25 cellular contexts compared by ENCODE assay signal in genomic region chr6:135047324-135047723, GRCh38. TPM values are rescaled to one million over a fixed set of nuclear protein-coding genes. Genes with fewer than 3 reads are reported as not detected.
A peak's percentile ranks its signal among the peaks of the same experiment; 100 is the strongest.
DNase-seq lines count a peak whose midpoint lies in the region; ATAC-seq and TF ChIP-seq lines count a peak whose summit lies in the region.
"Had no signal": no experiment of that assay in that cellular context is flagged by ENCODE, and none has a peak within 500 bp of the region (broad histone marks: within the 10 kb centered on the region; RNA-seq: fewer than 3 reads in every experiment).

No MANE protein-coding gene starts in this region.

- H3K9me3 Mint-ChIP-seq in natural killer cell (no peaks in the 10 kb centered on the region), memory B cell (no peaks in the 10 kb centered on the region)
- no peaks in the 10 kb centered on the region for H3K9me3 Mint-ChIP-seq in natural killer cell treated with Interleukin-12 subunit alpha and Interleukin-12 subunit beta and Interleukin-15 and Interleukin-18, amount 100 ng/mL, for 72 hours
- H3K9me3 Mint-ChIP-seq: CD8-positive, alpha-beta memory T cell; endodermal cell; GM23338 had no signal

- H3K27me3 Mint-ChIP-seq in natural killer cell (ENCODE audit: low read depth in 2 of 2) (no peaks in the 10 kb centered on the region), T-helper 17 cell (no peaks in the 10 kb centered on the region), memory B cell (no peaks in the 10 kb centered on the region)
- H3K27me3 Mint-ChIP-seq in natural killer cell treated with Interleukin-12 subunit alpha and Interleukin-12 subunit beta and Interleukin-15 and Interleukin-18, amount 100 ng/mL, for 72 hours: no peaks in the 10 kb centered on the region
- H3K27me3 Mint-ChIP-seq: activated CD8-positive, alpha-beta memory T cell treated with anti-CD3 and anti-CD28 coated beads, Interleukin-2, amount 10 ng/mL, durations not matched to agents 7 days and 5 days; CD8-positive, alpha-beta memory T cell had no signal

- H3K9me3 ChIP-seq in T-helper 17 cell (ENCODE audit: control insufficient read depth, low read length, poor library complexity, severe bottlenecking): no peaks in the 10 kb centered on the region
- H3K9me3 ChIP-seq: esophagus squamous epithelium, thoracic aorta, vagina had no signal

- intact Hi-C loops in natural killer cell (cut with micrococcal nuclease): no loop called here

- ATAC-seq in natural killer cell (no peak), T-helper 17 cell (no peak), memory B cell (ENCODE audit: low read depth) (no peak), GM19463 (IDR thresholded peaks at IDR 0.05; ENCODE audit: unreplicated experiment) (no peak), GM19397 (IDR thresholded peaks at IDR 0.05; ENCODE audit: unreplicated experiment) (no peak), HG02610 (IDR thresholded peaks at IDR 0.05; ENCODE audit: unreplicated experiment) (no peak)
- ATAC-seq in natural killer cell treated with Interleukin-12 subunit alpha and Interleukin-12 subunit beta and Interleukin-15 and Interleukin-18, amount 100 ng/mL, for 72 hours: no peak
- ATAC-seq: GM23338, left colon, Right ventricle myocardium inferior had no signal

- H3K36me3 Mint-ChIP-seq in natural killer cell (peaks cover 11% of the 10 kb centered on the region), T-helper 17 cell (ENCODE audit: low read depth) (peaks cover 7% of the 10 kb centered on the region), memory B cell (peaks cover 12% of the 10 kb centered on the region)
- H3K36me3 Mint-ChIP-seq in natural killer cell treated with Interleukin-12 subunit alpha and Interleukin-12 subunit beta and Interleukin-15 and Interleukin-18, amount 100 ng/mL, for 72 hours: peaks cover 31% of the 10 kb centered on the region

- H3K27ac Mint-ChIP-seq in natural killer cell: peak overlapping the region; percentile 1 to 28
- peak overlapping the region in 1 of 2 donors; percentile 4 for H3K27ac Mint-ChIP-seq in natural killer cell treated with Interleukin-12 subunit alpha and Interleukin-12 subunit beta and Interleukin-15 and Interleukin-18, amount 100 ng/mL, for 72 hours
- H3K27ac Mint-ChIP-seq in T-helper 17 cell: peak overlapping the region; percentile 74
- H3K27ac Mint-ChIP-seq in memory B cell: peak overlapping the region; percentile 3
- H3K27ac Mint-ChIP-seq: activated CD8-positive, alpha-beta memory T cell treated with anti-CD3 and anti-CD28 coated beads, Interleukin-2, amount 10 ng/mL, durations not matched to agents 7 days and 5 days; GM23338 had no signal

- peaks cover 45 to 51% of the 10 kb centered on the region in 2 donors for H3K4me1 Mint-ChIP-seq in natural killer cell
- H3K4me1 Mint-ChIP-seq in natural killer cell treated with Interleukin-12 subunit alpha and Interleukin-12 subunit beta and Interleukin-15 and Interleukin-18, amount 100 ng/mL, for 72 hours (ENCODE audit: low read depth in 2 of 2): peaks cover 36 to 58% of the 10 kb centered on the region in 2 donors
- peaks cover 44% of the 10 kb centered on the region for H3K4me1 Mint-ChIP-seq in T-helper 17 cell
- peaks cover 28% of the 10 kb centered on the region for H3K4me1 Mint-ChIP-seq in memory B cell
- H3K4me1 Mint-ChIP-seq: GM23338 had no signal

- no peak overlapping the region for H3K4me3 Mint-ChIP-seq in natural killer cell
- no peak overlapping the region for H3K4me3 Mint-ChIP-seq in natural killer cell treated with Interleukin-12 subunit alpha and Interleukin-12 subunit beta and Interleukin-15 and Interleukin-18, amount 100 ng/mL, for 72 hours
- H3K4me3 Mint-ChIP-seq in T-helper 17 cell: peak overlapping the region; percentile 21
- no peak overlapping the region for H3K4me3 Mint-ChIP-seq in memory B cell
- H3K4me3 Mint-ChIP-seq: activated CD8-positive, alpha-beta memory T cell treated with anti-CD3 and anti-CD28 coated beads, Interleukin-2, amount 10 ng/mL, durations not matched to agents 7 days and 5 days; CD8-positive, alpha-beta memory T cell; endodermal cell; GM23338 had no signal

- no peak for TF ChIP-seq CTCF in natural killer cell (IDR thresholded peaks at IDR 0.05)

- no peak for DNase-seq in natural killer cell
- DNase-seq in natural killer cell treated with Interleukin-12 subunit alpha and Interleukin-12 subunit beta and Interleukin-15 and Interleukin-18, amount 100 ng/mL, for 72 hours (ENCODE audit: low spot score): no peak
- DNase-seq in T-helper 17 cell: no peak
- DNase-seq in memory B cell (ENCODE audit: low spot score in 2 of 2): no peak
- DNase-seq: activated CD4-positive, CD25-positive, alpha-beta regulatory T cell treated with anti-CD3 and anti-CD28 coated beads, Interleukin-2, amount 50 U/mL, for 72 hours; activated CD8-positive, alpha-beta memory T cell treated with anti-CD3 and anti-CD28 coated beads, Interleukin-2, amount 10 ng/mL, durations not matched to agents 7 days and 5 days; activated gamma-delta T cell treated with Interleukin-2 at 50 U/mL for 16 hours; anterior cingulate cortex; CD8-positive, alpha-beta memory T cell; DMS153; endodermal cell; esophagus squamous epithelium; GDM1; KBM-7; left colon; NCI-H1417 treated with DMSO at 0.1 percent for 48 hours; NCI-H446; retina had no signal

RNA-seq across cellular contexts. Expression of gene HBS1L, which starts 7.3 kb away (rescaled TPM):
- total RNA-seq in natural killer cell (10 to 100 TPM; 75.3 to 82.2 (median 80.1) TPM), T-helper 17 cell (10 to 100 TPM; 72.1 to 94.0 TPM)
- total RNA-seq in natural killer cell treated with Interleukin-12 subunit alpha and Interleukin-12 subunit beta and Interleukin-15 and Interleukin-18, amount 100 ng/mL, for 72 hours: 100 to 1,000 TPM; 137 to 215 TPM
